In genomic region chr2:169134272-169134671, GRCh38 we compare ENCODE assay signal across 1 cellular context.
TF ChIP-seq lines count a peak whose summit lies in the region.
"Not testable (repeated sequence)": the region's sequence is repeated elsewhere in the genome, so short reads cannot be mapped to it uniquely, and the experiment has no call there.

No MANE protein-coding gene starts in this region.

TF ChIP-seq in K562, 482 proteins besides CTCF, POLR2A, EP300 and RAD21 (continued from another document and continues in another):
- TF ChIP-seq, protein P1, sequence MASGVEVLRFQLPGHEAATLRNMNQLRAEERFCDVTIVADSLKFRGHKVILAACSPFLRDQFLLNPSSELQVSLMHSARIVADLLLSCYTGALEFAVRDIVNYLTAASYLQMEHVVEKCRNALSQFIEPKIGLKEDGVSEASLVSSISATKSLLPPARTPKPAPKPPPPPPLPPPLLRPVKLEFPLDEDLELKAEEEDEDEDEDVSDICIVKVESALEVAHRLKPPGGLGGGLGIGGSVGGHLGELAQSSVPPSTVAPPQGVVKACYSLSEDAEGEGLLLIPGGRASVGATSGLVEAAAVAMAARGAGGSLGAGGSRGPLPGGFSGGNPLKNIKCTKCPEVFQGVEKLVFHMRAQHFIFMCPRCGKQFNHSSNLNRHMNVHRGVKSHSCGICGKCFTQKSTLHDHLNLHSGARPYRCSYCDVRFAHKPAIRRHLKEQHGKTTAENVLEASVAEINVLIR (CRISPR knock-in tag; IDR thresholded peaks at IDR 0.05): 0 out of 2 replicates have a peak, but pooled peaks have one; percentile 3
- TF ChIP-seq FOSL1 (tag; conservative IDR thresholded peaks at IDR 0.05) (peak; percentile 49; the same call in 1 of the 2 replicates), TAL1 (IDR thresholded peaks at IDR 0.05) (peak; percentile 97), FOXK2 (conservative IDR thresholded peaks at IDR 0.05 in 1 of 2, IDR thresholded peaks at IDR 0.05 in 1 of 2; ENCODE audit: low read depth in 2 of 2) (peak; percentile 31 to 47; a peak in 2 of 4 replicates), SOX6 (IDR thresholded peaks at IDR 0.05) (peak; percentile 93), OTX1 (CRISPR knock-in tag; IDR thresholded peaks at IDR 0.05) (0 out of 2 replicates have a peak, but pooled peaks have one; percentile 51), POLR2AphosphoS5 (IDR thresholded peaks at IDR 0.05; ENCODE audit: control insufficient read depth, insufficient read depth, low read depth, low read length) (peak; percentile 71; the same call in 1 of the 2 replicates), CXXC5 (CRISPR knock-in tag; IDR thresholded peaks at IDR 0.05) (peak; percentile 52), HLTF (IDR thresholded peaks at IDR 0.05) (peak; percentile 76), ZC3H8 (IDR thresholded peaks at IDR 0.05) (0 out of 2 replicates have a peak, but pooled peaks have one; percentile 55), ZNF766 (CRISPR knock-in tag; conservative IDR thresholded peaks at IDR 0.05) (peak; percentile 39), CREM (IDR thresholded peaks at IDR 0.05; ENCODE audit: low read depth) (peak; percentile 68), HDAC2 (IDR thresholded peaks at IDR 0.05) (peak; percentile 47; the same call in 1 of the 2 replicates), TCF3 (CRISPR knock-in tag; IDR thresholded peaks at IDR 0.05) (peak; percentile 98), ZBTB26 (CRISPR knock-in tag; IDR thresholded peaks at IDR 0.05) (0 out of 2 replicates have a peak, but pooled peaks have one; percentile 20), KHSRP (IDR thresholded peaks at IDR 0.05) (peak; percentile 71), SMARCC2 (IDR thresholded peaks at IDR 0.05; ENCODE audit: low read depth) (peak; percentile 77), CEBPB (tag; IDR thresholded peaks at IDR 0.05) (peak; percentile 45), BCOR (IDR thresholded peaks at IDR 0.05) (peak; percentile 87), MBD2 (IDR thresholded peaks at IDR 0.05; ENCODE audit: borderline replicate concordance, low read depth) (0 out of 2 replicates have a peak, but pooled peaks have one; percentile 51), ZEB2 (IDR thresholded peaks at IDR 0.05) (peak; percentile 93), SP1 (CRISPR knock-in tag; IDR thresholded peaks at IDR 0.05) (peak; percentile 36), MYNN (IDR thresholded peaks at IDR 0.05) (peak; percentile 67; the same call in 1 of the 2 replicates), MEIS2 (IDR thresholded peaks at IDR 0.05; ENCODE audit: partially characterized antibody) (peak; percentile 36), CC2D1A (IDR thresholded peaks at IDR 0.05) (peak; percentile 94), STAT5A (IDR thresholded peaks at IDR 0.05; ENCODE audit: borderline replicate concordance, low read length) (peak; percentile 68; the same call in 1 of the 2 replicates), PML (IDR thresholded peaks at IDR 0.05; ENCODE audit: low read length) (peak; percentile 84), EP400 (IDR thresholded peaks at IDR 0.05) (peak; percentile 23; the same call in 1 of the 2 replicates), ZNF639 (CRISPR knock-in tag; conservative IDR thresholded peaks at IDR 0.05 in 1 of 2, IDR thresholded peaks at IDR 0.05 in 1 of 2) (peak in 1 of 2 experiments; percentile 46; a peak in 1 of 4 replicates), ARID2 (IDR thresholded peaks at IDR 0.05) (0 out of 2 replicates have a peak, but pooled peaks have one; percentile 7), CBFA2T2 (conservative IDR thresholded peaks at IDR 0.05) (peak; percentile 97), ETV5 (CRISPR knock-in tag; IDR thresholded peaks at IDR 0.05; ENCODE audit: low read depth) (peak; percentile 68; the same call in 1 of the 2 replicates), LEF1 (IDR thresholded peaks at IDR 0.05) (peak; percentile 48; the same call in 1 of the 2 replicates), SMAD3 (CRISPR knock-in tag; conservative IDR thresholded peaks at IDR 0.05) (0 out of 2 replicates have a peak, but pooled peaks have one; percentile 27), FOXA3 (CRISPR knock-in tag; conservative IDR thresholded peaks at IDR 0.05 in 1 of 2, IDR thresholded peaks at IDR 0.05 in 1 of 2) (peak in 1 of 2 experiments; percentile 69; a peak in 2 of 4 replicates), DPF2 (IDR thresholded peaks at IDR 0.05) (peak; percentile 97), PHB2 (IDR thresholded peaks at IDR 0.05; ENCODE audit: low read depth) (peak; percentile 91), TRIM24 (IDR thresholded peaks at IDR 0.05) (peak; percentile 93 to 95), JUND (IDR thresholded peaks at IDR 0.05; ENCODE audit: borderline replicate concordance, low read depth, low read length) (0 out of 2 replicates have a peak, but pooled peaks have one; percentile 6), JUND (tag; IDR thresholded peaks at IDR 0.05; ENCODE audit: borderline replicate concordance, low read depth, low read length) (peak; percentile 43; the same call in 1 of the 3 replicates), ARID1B (IDR thresholded peaks at IDR 0.05) (peak; percentile 98), KDM1A (IDR thresholded peaks at IDR 0.05) (peak; percentile 87 to 89), GATAD2A (IDR thresholded peaks at IDR 0.05) (peak; percentile 93), SPI1 (IDR thresholded peaks at IDR 0.05; ENCODE audit: borderline replicate concordance, low read depth, low read length) (peak; percentile 50; the same call in 1 of the 2 replicates), ARNT (IDR thresholded peaks at IDR 0.05) (peak in 1 of 2 experiments; percentile 61; a peak in 2 of 4 replicates), RCOR1 (IDR thresholded peaks at IDR 0.05; ENCODE audit: borderline replicate concordance in 1 of 2, low read depth in 2 of 2, low read length in 2 of 2) (peak in 1 of 2 experiments; percentile 59; a peak in 2 of 4 replicates), DMBX1 (CRISPR knock-in tag; IDR thresholded peaks at IDR 0.05; ENCODE audit: borderline replicate concordance) (peak; percentile 52), NR4A1 (tag; IDR thresholded peaks at IDR 0.05) (0 out of 2 replicates have a peak, but pooled peaks have one; percentile 27), CREB1 (IDR thresholded peaks at IDR 0.05) (peak; percentile 28; the same call in 1 of the 2 replicates), RNF2 (IDR thresholded peaks at IDR 0.05) (peak; percentile 62; the same call in 1 of the 2 replicates), MTA2 (IDR thresholded peaks at IDR 0.05; ENCODE audit: low read depth) (peak; percentile 95), NCOA1 (IDR thresholded peaks at IDR 0.05; ENCODE audit: low read depth) (peak; percentile 85)
- TF ChIP-seq, protein P2, sequence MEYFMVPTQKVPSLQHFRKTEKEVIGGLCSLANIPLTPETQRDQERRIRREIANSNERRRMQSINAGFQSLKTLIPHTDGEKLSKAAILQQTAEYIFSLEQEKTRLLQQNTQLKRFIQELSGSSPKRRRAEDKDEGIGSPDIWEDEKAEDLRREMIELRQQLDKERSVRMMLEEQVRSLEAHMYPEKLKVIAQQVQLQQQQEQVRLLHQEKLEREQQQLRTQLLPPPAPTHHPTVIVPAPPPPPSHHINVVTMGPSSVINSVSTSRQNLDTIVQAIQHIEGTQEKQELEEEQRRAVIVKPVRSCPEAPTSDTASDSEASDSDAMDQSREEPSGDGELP (CRISPR knock-in tag; IDR thresholded peaks at IDR 0.05; ENCODE audit: borderline replicate concordance): peak; percentile 41
- TF ChIP-seq, protein P3, sequence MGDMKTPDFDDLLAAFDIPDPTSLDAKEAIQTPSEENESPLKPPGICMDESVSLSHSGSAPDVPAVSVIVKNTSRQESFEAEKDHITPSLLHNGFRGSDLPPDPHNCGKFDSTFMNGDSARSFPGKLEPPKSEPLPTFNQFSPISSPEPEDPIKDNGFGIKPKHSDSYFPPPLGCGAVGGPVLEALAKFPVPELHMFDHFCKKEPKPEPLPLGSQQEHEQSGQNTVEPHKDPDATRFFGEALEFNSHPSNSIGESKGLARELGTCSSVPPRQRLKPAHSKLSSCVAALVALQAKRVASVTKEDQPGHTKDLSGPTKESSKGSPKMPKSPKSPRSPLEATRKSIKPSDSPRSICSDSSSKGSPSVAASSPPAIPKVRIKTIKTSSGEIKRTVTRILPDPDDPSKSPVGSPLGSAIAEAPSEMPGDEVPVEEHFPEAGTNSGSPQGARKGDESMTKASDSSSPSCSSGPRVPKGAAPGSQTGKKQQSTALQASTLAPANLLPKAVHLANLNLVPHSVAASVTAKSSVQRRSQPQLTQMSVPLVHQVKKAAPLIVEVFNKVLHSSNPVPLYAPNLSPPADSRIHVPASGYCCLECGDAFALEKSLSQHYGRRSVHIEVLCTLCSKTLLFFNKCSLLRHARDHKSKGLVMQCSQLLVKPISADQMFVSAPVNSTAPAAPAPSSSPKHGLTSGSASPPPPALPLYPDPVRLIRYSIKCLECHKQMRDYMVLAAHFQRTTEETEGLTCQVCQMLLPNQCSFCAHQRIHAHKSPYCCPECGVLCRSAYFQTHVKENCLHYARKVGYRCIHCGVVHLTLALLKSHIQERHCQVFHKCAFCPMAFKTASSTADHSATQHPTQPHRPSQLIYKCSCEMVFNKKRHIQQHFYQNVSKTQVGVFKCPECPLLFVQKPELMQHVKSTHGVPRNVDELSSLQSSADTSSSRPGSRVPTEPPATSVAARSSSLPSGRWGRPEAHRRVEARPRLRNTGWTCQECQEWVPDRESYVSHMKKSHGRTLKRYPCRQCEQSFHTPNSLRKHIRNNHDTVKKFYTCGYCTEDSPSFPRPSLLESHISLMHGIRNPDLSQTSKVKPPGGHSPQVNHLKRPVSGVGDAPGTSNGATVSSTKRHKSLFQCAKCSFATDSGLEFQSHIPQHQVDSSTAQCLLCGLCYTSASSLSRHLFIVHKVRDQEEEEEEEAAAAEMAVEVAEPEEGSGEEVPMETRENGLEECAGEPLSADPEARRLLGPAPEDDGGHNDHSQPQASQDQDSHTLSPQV (IDR thresholded peaks at IDR 0.05): 0 out of 2 replicates have a peak, but pooled peaks have one; percentile 10
- TF ChIP-seq, protein P4, sequence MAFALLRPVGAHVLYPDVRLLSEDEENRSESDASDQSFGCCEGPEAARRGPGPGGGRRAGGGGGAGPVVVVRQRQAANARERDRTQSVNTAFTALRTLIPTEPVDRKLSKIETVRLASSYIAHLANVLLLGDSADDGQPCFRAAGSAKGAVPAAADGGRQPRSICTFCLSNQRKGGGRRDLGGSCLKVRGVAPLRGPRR (CRISPR knock-in tag; IDR thresholded peaks at IDR 0.05): peak; percentile 32; the same call in 1 of the 2 replicates
- not testable (repeated sequence) for TF ChIP-seq MYNN, NR4A1, CREB1 (CRISPR knock-in tag; IDR thresholded peaks at IDR 0.05)
- TF ChIP-seq, protein P5, sequence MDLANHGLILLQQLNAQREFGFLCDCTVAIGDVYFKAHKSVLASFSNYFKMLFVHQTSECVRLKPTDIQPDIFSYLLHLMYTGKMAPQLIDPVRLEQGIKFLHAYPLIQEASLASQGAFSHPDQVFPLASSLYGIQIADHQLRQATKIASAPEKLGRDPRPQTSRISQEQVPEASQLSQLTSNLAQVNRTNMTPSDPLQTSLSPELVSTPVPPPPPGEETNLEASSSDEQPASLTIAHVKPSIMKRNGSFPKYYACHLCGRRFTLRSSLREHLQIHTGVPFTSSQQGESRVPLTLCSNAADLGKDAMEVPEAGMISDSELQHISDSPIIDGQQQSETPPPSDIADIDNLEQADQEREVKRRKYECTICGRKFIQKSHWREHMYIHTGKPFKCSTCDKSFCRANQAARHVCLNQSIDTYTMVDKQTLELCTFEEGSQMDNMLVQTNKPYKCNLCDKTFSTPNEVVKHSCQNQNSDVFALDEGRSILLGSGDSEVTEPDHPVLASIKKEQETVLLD (IDR thresholded peaks at IDR 0.05): peak; percentile 86
- TF ChIP-seq, protein P6, sequence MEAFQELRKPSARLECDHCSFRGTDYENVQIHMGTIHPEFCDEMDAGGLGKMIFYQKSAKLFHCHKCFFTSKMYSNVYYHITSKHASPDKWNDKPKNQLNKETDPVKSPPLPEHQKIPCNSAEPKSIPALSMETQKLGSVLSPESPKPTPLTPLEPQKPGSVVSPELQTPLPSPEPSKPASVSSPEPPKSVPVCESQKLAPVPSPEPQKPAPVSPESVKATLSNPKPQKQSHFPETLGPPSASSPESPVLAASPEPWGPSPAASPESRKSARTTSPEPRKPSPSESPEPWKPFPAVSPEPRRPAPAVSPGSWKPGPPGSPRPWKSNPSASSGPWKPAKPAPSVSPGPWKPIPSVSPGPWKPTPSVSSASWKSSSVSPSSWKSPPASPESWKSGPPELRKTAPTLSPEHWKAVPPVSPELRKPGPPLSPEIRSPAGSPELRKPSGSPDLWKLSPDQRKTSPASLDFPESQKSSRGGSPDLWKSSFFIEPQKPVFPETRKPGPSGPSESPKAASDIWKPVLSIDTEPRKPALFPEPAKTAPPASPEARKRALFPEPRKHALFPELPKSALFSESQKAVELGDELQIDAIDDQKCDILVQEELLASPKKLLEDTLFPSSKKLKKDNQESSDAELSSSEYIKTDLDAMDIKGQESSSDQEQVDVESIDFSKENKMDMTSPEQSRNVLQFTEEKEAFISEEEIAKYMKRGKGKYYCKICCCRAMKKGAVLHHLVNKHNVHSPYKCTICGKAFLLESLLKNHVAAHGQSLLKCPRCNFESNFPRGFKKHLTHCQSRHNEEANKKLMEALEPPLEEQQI (IDR thresholded peaks at IDR 0.05): peak; percentile 89
- TF ChIP-seq, protein P7, sequence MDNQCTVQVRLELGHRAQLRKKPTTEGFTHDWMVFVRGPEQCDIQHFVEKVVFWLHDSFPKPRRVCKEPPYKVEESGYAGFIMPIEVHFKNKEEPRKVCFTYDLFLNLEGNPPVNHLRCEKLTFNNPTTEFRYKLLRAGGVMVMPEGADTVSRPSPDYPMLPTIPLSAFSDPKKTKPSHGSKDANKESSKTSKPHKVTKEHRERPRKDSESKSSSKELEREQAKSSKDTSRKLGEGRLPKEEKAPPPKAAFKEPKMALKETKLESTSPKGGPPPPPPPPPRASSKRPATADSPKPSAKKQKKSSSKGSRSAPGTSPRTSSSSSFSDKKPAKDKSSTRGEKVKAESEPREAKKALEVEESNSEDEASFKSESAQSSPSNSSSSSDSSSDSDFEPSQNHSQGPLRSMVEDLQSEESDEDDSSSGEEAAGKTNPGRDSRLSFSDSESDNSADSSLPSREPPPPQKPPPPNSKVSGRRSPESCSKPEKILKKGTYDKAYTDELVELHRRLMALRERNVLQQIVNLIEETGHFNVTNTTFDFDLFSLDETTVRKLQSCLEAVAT (IDR thresholded peaks at IDR 0.05): peak; percentile 50; a peak in 1 of 4 replicates
